Comparison of ENCODE assay signal across 1 cellular context in the genomic region with DNA sequence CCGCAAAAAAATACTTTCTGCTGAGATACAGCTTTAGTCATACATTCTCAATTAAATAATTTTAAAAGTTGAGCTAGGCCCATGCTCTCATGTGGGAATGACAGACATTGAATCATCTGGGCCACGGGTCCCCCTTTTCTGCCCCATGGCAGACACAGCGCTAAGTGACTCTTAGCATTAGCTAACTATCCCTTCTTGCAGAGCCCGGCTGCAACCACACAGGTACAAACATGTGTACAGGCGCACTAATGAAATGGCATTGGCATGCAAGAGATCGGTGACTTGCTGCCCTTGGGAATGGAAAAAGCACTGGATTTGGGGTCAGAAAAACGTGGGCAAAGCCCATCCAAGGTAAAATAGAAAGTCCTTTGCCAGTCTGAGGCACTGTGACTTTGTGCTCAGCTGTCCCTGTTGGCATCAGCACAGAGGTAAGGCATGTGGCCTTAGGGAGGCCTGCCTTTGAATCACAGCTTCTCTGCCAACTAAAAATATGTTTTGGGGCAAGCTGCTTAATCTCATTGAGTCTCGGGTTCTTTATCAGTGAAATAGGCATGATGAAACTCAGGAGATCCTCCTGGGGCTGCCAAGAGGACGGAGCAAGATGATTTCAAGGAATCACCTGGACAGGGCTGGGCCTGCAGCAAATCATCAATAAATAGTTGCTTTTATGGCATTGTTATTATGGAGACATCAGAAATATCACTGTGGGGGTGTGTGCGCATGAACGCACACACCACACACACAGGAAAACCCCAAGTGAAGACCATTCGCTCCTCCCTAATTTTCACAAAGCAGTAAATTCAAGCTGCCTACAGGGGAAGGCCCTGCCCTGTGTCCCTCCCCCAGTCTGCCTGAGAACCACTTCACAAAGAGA.
TF ChIP-seq lines count a peak whose summit lies in the region.

No MANE protein-coding gene starts in this region.

TF ChIP-seq in GM12878, 131 proteins besides CTCF, POLR2A, EP300 and RAD21 (continued from another document):
- TF ChIP-seq, protein P1, sequence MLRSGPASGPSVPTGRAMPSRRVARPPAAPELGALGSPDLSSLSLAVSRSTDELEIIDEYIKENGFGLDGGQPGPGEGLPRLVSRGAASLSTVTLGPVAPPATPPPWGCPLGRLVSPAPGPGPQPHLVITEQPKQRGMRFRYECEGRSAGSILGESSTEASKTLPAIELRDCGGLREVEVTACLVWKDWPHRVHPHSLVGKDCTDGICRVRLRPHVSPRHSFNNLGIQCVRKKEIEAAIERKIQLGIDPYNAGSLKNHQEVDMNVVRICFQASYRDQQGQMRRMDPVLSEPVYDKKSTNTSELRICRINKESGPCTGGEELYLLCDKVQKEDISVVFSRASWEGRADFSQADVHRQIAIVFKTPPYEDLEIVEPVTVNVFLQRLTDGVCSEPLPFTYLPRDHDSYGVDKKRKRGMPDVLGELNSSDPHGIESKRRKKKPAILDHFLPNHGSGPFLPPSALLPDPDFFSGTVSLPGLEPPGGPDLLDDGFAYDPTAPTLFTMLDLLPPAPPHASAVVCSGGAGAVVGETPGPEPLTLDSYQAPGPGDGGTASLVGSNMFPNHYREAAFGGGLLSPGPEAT (IDR thresholded peaks at IDR 0.05; ENCODE audit: low read depth), result peak; percentile 54; the same call in 1 of the 2 replicates
- TF ChIP-seq TCF12 (IDR thresholded peaks at IDR 0.05; ENCODE audit: low read depth, low read length) (no peak), ASH2L (IDR thresholded peaks at IDR 0.05; ENCODE audit: borderline replicate concordance, low read depth) (no peak), BHLHE40 (IDR thresholded peaks at IDR 0.05; ENCODE audit: borderline replicate concordance in 1 of 2, low read depth in 2 of 2, low read length in 1 of 2) (peak in 1 of 2 experiments; percentile 22; a peak in 1 of 4 replicates), TAF1 (IDR thresholded peaks at IDR 0.05; ENCODE audit: borderline replicate concordance, low read depth, low read length) (no peak), DPF2 (IDR thresholded peaks at IDR 0.05) (no peak; the same call in 1 of the 2 replicates), NFIC (IDR thresholded peaks at IDR 0.05; ENCODE audit: low read depth, low read length) (no peak), RFX5 (IDR thresholded peaks at IDR 0.05; ENCODE audit: low read depth, low read length) (no peak), KDM1A (IDR thresholded peaks at IDR 0.05; ENCODE audit: borderline replicate concordance) (no peak), CBFB (IDR thresholded peaks at IDR 0.05; ENCODE audit: low read depth) (no peak), SPI1 (IDR thresholded peaks at IDR 0.05; ENCODE audit: borderline replicate concordance, insufficient read depth, low read depth, low read length) (no peak), EED (IDR thresholded peaks at IDR 0.05; ENCODE audit: low read depth) (no peak), HDAC6 (IDR thresholded peaks at IDR 0.05; ENCODE audit: unreplicated experiment) (no peak), NBN (IDR thresholded peaks at IDR 0.05) (0 out of 2 replicates have a peak, but pooled peaks have one; percentile 18), ZNF207 (IDR thresholded peaks at IDR 0.05; ENCODE audit: borderline replicate concordance) (no peak), ZNF622 (IDR thresholded peaks at IDR 0.05) (no peak), PAX5 (IDR thresholded peaks at IDR 0.05; ENCODE audit: borderline replicate concordance, low read depth, low read length) (peak; percentile 86; the same call in 1 of the 2 replicates), TCF7 (IDR thresholded peaks at IDR 0.05; ENCODE audit: borderline replicate concordance) (no peak), CBX3 (IDR thresholded peaks at IDR 0.05; ENCODE audit: borderline replicate concordance, low read depth) (no peak), GATAD2B (conservative IDR thresholded peaks at IDR 0.05; ENCODE audit: low read depth) (no peak), YBX1 (IDR thresholded peaks at IDR 0.05) (no peak), NR2C1 (IDR thresholded peaks at IDR 0.05) (no peak), RB1 (IDR thresholded peaks at IDR 0.05; ENCODE audit: borderline replicate concordance) (no peak), ZNF24 (IDR thresholded peaks at IDR 0.05) (no peak), IKZF1 (conservative IDR thresholded peaks at IDR 0.05) (peak; percentile 56; the same call in 1 of the 2 replicates), IKZF2 (IDR thresholded peaks at IDR 0.05) (peak in 1 of 2 experiments; percentile 30; a peak in 2 of 4 replicates), SMC3 (IDR thresholded peaks at IDR 0.05; ENCODE audit: borderline replicate concordance, low read length) (no peak), ZNF217 (IDR thresholded peaks at IDR 0.05) (no peak), MYC (IDR thresholded peaks at IDR 0.05; ENCODE audit: insufficient read depth, insufficient read length, insufficient replicate concordance, low read length, severe bottlenecking) (no peak)
- TF ChIP-seq, protein P2, sequence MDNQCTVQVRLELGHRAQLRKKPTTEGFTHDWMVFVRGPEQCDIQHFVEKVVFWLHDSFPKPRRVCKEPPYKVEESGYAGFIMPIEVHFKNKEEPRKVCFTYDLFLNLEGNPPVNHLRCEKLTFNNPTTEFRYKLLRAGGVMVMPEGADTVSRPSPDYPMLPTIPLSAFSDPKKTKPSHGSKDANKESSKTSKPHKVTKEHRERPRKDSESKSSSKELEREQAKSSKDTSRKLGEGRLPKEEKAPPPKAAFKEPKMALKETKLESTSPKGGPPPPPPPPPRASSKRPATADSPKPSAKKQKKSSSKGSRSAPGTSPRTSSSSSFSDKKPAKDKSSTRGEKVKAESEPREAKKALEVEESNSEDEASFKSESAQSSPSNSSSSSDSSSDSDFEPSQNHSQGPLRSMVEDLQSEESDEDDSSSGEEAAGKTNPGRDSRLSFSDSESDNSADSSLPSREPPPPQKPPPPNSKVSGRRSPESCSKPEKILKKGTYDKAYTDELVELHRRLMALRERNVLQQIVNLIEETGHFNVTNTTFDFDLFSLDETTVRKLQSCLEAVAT (IDR thresholded peaks at IDR 0.05), result no peak
- TF ChIP-seq, protein P3, sequence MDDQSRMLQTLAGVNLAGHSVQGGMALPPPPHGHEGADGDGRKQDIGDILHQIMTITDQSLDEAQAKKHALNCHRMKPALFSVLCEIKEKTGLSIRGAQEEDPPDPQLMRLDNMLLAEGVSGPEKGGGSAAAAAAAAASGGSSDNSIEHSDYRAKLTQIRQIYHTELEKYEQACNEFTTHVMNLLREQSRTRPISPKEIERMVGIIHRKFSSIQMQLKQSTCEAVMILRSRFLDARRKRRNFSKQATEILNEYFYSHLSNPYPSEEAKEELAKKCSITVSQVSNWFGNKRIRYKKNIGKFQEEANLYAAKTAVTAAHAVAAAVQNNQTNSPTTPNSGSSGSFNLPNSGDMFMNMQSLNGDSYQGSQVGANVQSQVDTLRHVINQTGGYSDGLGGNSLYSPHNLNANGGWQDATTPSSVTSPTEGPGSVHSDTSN (IDR thresholded peaks at IDR 0.05; ENCODE audit: insufficient replicate concordance, low read depth, low read length), result no peak
- TF ChIP-seq, protein P4, sequence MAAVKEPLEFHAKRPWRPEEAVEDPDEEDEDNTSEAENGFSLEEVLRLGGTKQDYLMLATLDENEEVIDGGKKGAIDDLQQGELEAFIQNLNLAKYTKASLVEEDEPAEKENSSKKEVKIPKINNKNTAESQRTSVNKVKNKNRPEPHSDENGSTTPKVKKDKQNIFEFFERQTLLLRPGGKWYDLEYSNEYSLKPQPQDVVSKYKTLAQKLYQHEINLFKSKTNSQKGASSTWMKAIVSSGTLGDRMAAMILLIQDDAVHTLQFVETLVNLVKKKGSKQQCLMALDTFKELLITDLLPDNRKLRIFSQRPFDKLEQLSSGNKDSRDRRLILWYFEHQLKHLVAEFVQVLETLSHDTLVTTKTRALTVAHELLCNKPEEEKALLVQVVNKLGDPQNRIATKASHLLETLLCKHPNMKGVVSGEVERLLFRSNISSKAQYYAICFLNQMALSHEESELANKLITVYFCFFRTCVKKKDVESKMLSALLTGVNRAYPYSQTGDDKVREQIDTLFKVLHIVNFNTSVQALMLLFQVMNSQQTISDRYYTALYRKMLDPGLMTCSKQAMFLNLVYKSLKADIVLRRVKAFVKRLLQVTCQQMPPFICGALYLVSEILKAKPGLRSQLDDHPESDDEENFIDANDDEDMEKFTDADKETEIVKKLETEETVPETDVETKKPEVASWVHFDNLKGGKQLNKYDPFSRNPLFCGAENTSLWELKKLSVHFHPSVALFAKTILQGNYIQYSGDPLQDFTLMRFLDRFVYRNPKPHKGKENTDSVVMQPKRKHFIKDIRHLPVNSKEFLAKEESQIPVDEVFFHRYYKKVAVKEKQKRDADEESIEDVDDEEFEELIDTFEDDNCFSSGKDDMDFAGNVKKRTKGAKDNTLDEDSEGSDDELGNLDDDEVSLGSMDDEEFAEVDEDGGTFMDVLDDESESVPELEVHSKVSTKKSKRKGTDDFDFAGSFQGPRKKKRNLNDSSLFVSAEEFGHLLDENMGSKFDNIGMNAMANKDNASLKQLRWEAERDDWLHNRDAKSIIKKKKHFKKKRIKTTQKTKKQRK (IDR thresholded peaks at IDR 0.05; ENCODE audit: low read depth, low read length), result no peak
- TF ChIP-seq, protein P5, sequence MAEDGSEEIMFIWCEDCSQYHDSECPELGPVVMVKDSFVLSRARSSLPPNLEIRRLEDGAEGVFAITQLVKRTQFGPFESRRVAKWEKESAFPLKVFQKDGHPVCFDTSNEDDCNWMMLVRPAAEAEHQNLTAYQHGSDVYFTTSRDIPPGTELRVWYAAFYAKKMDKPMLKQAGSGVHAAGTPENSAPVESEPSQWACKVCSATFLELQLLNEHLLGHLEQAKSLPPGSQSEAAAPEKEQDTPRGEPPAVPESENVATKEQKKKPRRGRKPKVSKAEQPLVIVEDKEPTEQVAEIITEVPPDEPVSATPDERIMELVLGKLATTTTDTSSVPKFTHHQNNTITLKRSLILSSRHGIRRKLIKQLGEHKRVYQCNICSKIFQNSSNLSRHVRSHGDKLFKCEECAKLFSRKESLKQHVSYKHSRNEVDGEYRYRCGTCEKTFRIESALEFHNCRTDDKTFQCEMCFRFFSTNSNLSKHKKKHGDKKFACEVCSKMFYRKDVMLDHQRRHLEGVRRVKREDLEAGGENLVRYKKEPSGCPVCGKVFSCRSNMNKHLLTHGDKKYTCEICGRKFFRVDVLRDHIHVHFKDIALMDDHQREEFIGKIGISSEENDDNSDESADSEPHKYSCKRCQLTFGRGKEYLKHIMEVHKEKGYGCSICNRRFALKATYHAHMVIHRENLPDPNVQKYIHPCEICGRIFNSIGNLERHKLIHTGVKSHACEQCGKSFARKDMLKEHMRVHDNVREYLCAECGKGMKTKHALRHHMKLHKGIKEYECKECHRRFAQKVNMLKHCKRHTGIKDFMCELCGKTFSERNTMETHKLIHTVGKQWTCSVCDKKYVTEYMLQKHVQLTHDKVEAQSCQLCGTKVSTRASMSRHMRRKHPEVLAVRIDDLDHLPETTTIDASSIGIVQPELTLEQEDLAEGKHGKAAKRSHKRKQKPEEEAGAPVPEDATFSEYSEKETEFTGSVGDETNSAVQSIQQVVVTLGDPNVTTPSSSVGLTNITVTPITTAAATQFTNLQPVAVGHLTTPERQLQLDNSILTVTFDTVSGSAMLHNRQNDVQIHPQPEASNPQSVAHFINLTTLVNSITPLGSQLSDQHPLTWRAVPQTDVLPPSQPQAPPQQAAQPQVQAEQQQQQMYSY (CRISPR knock-in tag; IDR thresholded peaks at IDR 0.05), result no peak
- TF ChIP-seq, protein P6, sequence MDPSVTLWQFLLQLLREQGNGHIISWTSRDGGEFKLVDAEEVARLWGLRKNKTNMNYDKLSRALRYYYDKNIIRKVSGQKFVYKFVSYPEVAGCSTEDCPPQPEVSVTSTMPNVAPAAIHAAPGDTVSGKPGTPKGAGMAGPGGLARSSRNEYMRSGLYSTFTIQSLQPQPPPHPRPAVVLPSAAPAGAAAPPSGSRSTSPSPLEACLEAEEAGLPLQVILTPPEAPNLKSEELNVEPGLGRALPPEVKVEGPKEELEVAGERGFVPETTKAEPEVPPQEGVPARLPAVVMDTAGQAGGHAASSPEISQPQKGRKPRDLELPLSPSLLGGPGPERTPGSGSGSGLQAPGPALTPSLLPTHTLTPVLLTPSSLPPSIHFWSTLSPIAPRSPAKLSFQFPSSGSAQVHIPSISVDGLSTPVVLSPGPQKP (IDR thresholded peaks at IDR 0.05; ENCODE audit: low read depth, low read length), result no peak
- TF ChIP-seq, protein P7, sequence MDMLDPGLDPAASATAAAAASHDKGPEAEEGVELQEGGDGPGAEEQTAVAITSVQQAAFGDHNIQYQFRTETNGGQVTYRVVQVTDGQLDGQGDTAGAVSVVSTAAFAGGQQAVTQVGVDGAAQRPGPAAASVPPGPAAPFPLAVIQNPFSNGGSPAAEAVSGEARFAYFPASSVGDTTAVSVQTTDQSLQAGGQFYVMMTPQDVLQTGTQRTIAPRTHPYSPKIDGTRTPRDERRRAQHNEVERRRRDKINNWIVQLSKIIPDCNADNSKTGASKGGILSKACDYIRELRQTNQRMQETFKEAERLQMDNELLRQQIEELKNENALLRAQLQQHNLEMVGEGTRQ (IDR thresholded peaks at IDR 0.05; ENCODE audit: borderline replicate concordance, low read depth, low read length), result no peak
- TF ChIP-seq, protein P8, sequence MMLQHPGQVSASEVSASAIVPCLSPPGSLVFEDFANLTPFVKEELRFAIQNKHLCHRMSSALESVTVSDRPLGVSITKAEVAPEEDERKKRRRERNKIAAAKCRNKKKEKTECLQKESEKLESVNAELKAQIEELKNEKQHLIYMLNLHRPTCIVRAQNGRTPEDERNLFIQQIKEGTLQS (IDR thresholded peaks at IDR 0.05; ENCODE audit: borderline replicate concordance, extremely low read depth, low read depth, low read length), result no peak
TF ChIP-seq in GM12878: peak in this region for 9.
